8 cellular contexts compared by ENCODE assay signal in the genomic region with DNA sequence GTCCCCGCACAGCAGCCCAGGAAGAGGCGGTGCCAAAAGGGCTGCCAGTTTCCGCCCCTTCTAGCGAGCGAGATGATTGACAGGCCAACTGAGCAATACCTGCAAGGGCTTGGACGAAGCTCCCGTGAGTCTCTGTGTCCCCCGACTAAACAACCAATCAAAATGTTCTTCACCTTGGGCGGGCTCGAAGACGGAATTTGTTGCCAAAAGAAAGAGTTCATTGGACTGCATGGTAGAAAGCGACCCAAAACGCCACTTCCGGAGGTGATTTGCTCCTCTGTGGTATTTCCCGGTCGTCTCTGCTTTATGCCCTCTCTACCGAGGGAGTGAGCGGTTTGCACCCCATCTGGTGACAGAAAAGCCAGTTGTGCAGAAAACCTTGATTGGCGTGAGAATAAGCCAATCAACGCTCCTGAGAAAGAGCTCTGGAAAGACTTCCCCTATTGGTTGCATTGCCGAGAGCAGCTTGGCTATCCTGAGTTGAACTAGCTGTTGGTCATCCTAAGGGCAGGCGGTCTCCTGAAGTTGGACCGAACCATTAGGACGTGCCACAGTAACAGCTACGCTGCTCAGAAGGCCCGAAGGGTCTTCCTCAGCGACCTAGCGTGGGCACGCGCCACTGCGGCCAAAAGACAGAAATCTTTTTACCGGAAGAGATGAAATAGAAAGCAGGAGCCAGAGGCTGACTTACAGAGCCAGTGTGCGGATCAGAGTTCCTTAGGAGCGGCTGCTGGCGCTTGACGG. TPM values are rescaled to one million over a fixed set of nuclear protein-coding genes. Genes with fewer than 3 reads are reported as not detected.
DNase-seq lines count a peak whose midpoint lies in the region; TF ChIP-seq lines count a peak whose summit lies in the region.

No MANE protein-coding gene starts in this region.

- H3K9me3 ChIP-seq in vagina: no peaks in the 10 kb centered on the region

- H3K4me1 Mint-ChIP-seq in activated naive CD8-positive, alpha-beta T cell treated with anti-CD3 and anti-CD28 coated beads for 36 hours: peaks cover 30% of the 10 kb centered on the region
- H3K4me1 Mint-ChIP-seq in glutamatergic neuron (ENCODE audit: low read depth, unreplicated experiment) (peaks cover 23% of the 10 kb centered on the region), osteocyte (ENCODE audit: unreplicated experiment) (peaks cover 42% of the 10 kb centered on the region)

- DNase-seq in GM04504 (ENCODE audit: low read depth): peak; percentile 100
- DNase-seq in GOT3 (lab: John Stamatoyannopoulos, UW): peak; percentile 99
- peak; percentile 100 for DNase-seq in LHCN-M2 (ENCODE audit: low read depth)
- peak; percentile 100 for DNase-seq in RKO (ENCODE audit: low spot score)
- DNase-seq in activated naive CD8-positive, alpha-beta T cell treated with anti-CD3 and anti-CD28 coated beads for 36 hours: no peak
- peak; percentile 52 for DNase-seq in glutamatergic neuron
- peak; percentile 100 for DNase-seq in osteocyte (ENCODE audit: extremely low spot score, unreplicated experiment)
- DNase-seq in vagina (ENCODE audit: extremely low spot score in 2 of 2): peak; percentile 98 to 100

- no peaks in the 10 kb centered on the region for H3K36me3 ChIP-seq in vagina

- no peaks in the 10 kb centered on the region for H3K27me3 ChIP-seq in vagina

- TF ChIP-seq POLR2A in vagina (IDR thresholded peaks at IDR 0.05): peak in 1 of 2 donors; percentile 61

- H3K27ac ChIP-seq in vagina: peak overlapping the region; percentile 94

- H3K36me3 Mint-ChIP-seq in activated naive CD8-positive, alpha-beta T cell treated with anti-CD3 and anti-CD28 coated beads for 36 hours: peaks cover 19% of the 10 kb centered on the region
- H3K36me3 Mint-ChIP-seq in glutamatergic neuron (ENCODE audit: unreplicated experiment): no peaks in the 10 kb centered on the region
- no peaks in the 10 kb centered on the region for H3K36me3 Mint-ChIP-seq in osteocyte (ENCODE audit: unreplicated experiment)

- H3K9me3 Mint-ChIP-seq in activated naive CD8-positive, alpha-beta T cell treated with anti-CD3 and anti-CD28 coated beads for 36 hours: peaks cover 3% of the 10 kb centered on the region
- peaks cover 10% of the 10 kb centered on the region for H3K9me3 Mint-ChIP-seq in glutamatergic neuron (ENCODE audit: unreplicated experiment)
- no peaks in the 10 kb centered on the region for H3K9me3 Mint-ChIP-seq in osteocyte (ENCODE audit: unreplicated experiment)

- peak overlapping the region; percentile 79 to 91 for H3K4me3 ChIP-seq in vagina

- H3K4me3 Mint-ChIP-seq in activated naive CD8-positive, alpha-beta T cell treated with anti-CD3 and anti-CD28 coated beads for 36 hours: peak overlapping the region; percentile 100
- peak overlapping the region; percentile 100 for H3K4me3 Mint-ChIP-seq in glutamatergic neuron (ENCODE audit: unreplicated experiment)
- H3K4me3 Mint-ChIP-seq in osteocyte (ENCODE audit: unreplicated experiment): peak overlapping the region; percentile 98

- H3K4me1 ChIP-seq in vagina: peaks cover 42% of the 10 kb centered on the region

- H3K27ac Mint-ChIP-seq in activated naive CD8-positive, alpha-beta T cell treated with anti-CD3 and anti-CD28 coated beads for 36 hours: peak overlapping the region; percentile 100
- H3K27ac Mint-ChIP-seq in glutamatergic neuron (ENCODE audit: unreplicated experiment) (peak overlapping the region; percentile 100), osteocyte (ENCODE audit: unreplicated experiment) (peak overlapping the region; percentile 100)

- no peak for TF ChIP-seq CTCF in glutamatergic neuron (IDR thresholded peaks at IDR 0.05; ENCODE audit: partially characterized antibody, unreplicated experiment)
- TF ChIP-seq CTCF in osteocyte (IDR thresholded peaks at IDR 0.05): no peak
- TF ChIP-seq CTCF in vagina (IDR thresholded peaks at IDR 0.05): no peak

- H3K27me3 Mint-ChIP-seq in activated naive CD8-positive, alpha-beta T cell treated with anti-CD3 and anti-CD28 coated beads for 36 hours: no peaks in the 10 kb centered on the region
- H3K27me3 Mint-ChIP-seq in glutamatergic neuron (ENCODE audit: unreplicated experiment) (peaks cover 10% of the 10 kb centered on the region), osteocyte (ENCODE audit: unreplicated experiment) (no peaks in the 10 kb centered on the region)

- intact Hi-C loops in vagina (cut with DNase I): loop anchor here (1.0 kb wide), 1 partner anchor 326 kb away; a partner anchor contains a TSS

RNA-seq across cellular contexts. Expression of a gene that starts 0.5 kb away (rescaled TPM):
- total RNA-seq in LHCN-M2 (2014; rRNA removed): 35.9 and 37.8 TPM in 2 replicates
- polyA plus RNA-seq in LHCN-M2 (2012): 27.1 TPM
- 10 to 100 TPM; 59.1 to 71.8 TPM for total RNA-seq in activated naive CD8-positive, alpha-beta T cell treated with anti-CD3 and anti-CD28 coated beads for 36 hours
- total RNA-seq in glutamatergic neuron (ENCODE audit: unreplicated experiment): 69.9 TPM
- total RNA-seq in osteocyte: 53.2 and 57.0 TPM in 2 replicates
- total RNA-seq in vagina: 52.1 TPM
